Comparison of ENCODE assay signal across 21 cellular contexts in the genomic region with DNA sequence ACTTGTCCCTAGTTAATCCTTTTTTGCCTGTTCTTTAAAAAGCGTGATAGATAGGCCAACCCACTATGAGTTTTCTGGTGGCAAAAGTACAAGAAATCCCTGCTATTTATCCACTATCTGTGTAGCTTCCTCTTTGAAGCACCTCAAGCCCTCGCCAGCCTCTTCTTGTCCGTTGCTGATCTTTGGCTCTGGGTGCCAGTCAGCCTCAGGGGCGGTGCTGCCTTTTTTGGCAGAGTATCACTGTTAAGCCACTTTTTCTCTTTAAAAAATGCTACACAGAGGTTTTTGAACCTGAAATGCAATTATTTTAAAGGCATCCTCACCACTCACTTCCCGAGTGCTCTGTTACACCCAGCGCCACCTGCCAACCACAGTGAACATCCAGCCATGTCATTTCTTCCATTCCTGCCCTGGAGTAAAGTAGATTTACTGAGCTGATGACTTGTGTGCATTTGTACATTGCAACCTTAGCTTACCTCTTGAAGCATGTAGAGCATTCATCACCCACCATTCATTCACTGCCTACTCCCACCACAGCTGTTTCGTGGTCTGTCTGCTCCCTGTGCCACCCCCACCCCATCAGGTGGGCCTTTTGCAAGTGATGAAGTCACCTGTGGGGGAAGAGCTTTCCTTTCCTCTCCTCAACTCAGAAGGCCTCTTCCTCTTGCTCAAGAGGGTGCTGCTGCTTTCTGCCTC.
DNase-seq lines count a peak whose midpoint lies in the region; ATAC-seq lines count a peak whose summit lies in the region.
"Had no signal": no experiment of that assay in that cellular context is flagged by ENCODE, and none has a peak within 500 bp of the region (broad histone marks: within the 10 kb centered on the region; RNA-seq: fewer than 3 reads in every experiment).

No MANE protein-coding gene starts in this region.

- ATAC-seq in central memory CD8-positive, alpha-beta T cell (replicated peaks; ENCODE audit: extremely low read depth, poor library complexity, severe bottlenecking), result no peak
- ATAC-seq in natural killer cell treated with Interleukin-12 subunit alpha and Interleukin-12 subunit beta and Interleukin-15 and Interleukin-18, amount 100 ng/mL, for 72 hours, result no peak
- ATAC-seq: activated naive CD4-positive, alpha-beta T cell treated with anti-CD3 and anti-CD28 coated beads, Interleukin-2, amount 50 U/mL, for 72 hours; foreskin keratinocyte; psoas muscle; SK-N-SH treated with all-trans-retinoic acid at 6 μM for 48 hours; stimulated activated naive CD8-positive, alpha-beta T cell treated with anti-CD3 and anti-CD28 coated beads, Interleukin-15, Interleukin-2, amounts not matched to agents 100 U/mL and 50 U/mL, for 24 hours; WTC11 had no signal

- CTCF ChIA-PET in CD8-positive, alpha-beta memory T cell (lab: Charles Lee), result no interaction called here

- H3K9me3 Mint-ChIP-seq in CD8-positive, alpha-beta memory T cell, result peaks cover 0 to 5% (median 0%) of the 10 kb centered on the region in 5 donors
- no peaks in the 10 kb centered on the region for H3K9me3 Mint-ChIP-seq in central memory CD8-positive, alpha-beta T cell
- H3K9me3 Mint-ChIP-seq in natural killer cell treated with Interleukin-12 subunit alpha and Interleukin-12 subunit beta and Interleukin-15 and Interleukin-18, amount 100 ng/mL, for 72 hours, result no peaks in the 10 kb centered on the region

- peak; percentile 81 for DNase-seq in NCI-H2107 treated with DMSO at 0.1 percent for 48 hours (lab: John Stamatoyannopoulos, UW; ENCODE audit: unreplicated experiment)
- DNase-seq in NCI-H2107 (lab: John Stamatoyannopoulos, UW), result no peak
- no peak for DNase-seq in CD8-positive, alpha-beta memory T cell
- no peak for DNase-seq in central memory CD8-positive, alpha-beta T cell (ENCODE audit: low spot score in 2 of 2)
- no peak for DNase-seq in natural killer cell treated with Interleukin-12 subunit alpha and Interleukin-12 subunit beta and Interleukin-15 and Interleukin-18, amount 100 ng/mL, for 72 hours (ENCODE audit: low spot score)
- no peak for DNase-seq in NCI-H1417 treated with DMSO at 0.1 percent for 48 hours (lab: John Stamatoyannopoulos, UW)
- no peak for DNase-seq in NCI-H2227 (lab: John Stamatoyannopoulos, UW; ENCODE audit: unreplicated experiment)
- DNase-seq in stimulated activated CD4-positive, alpha-beta T cell treated with anti-CD3 and anti-CD28 coated beads, Interleukin-4, amount 100 ng/mL, for 4 hours, result no peak
- DNase-seq: activated T-cell treated with anti-CD3 and anti-CD28 coated beads, Interleukin-2, amount 50 U/mL, for 1 hour; AML-193; foreskin keratinocyte; Kasumi-1; NCI-H524 treated with DMSO at 0.1 percent for 48 hours; psoas muscle; stimulated activated naive CD8-positive, alpha-beta T cell treated with anti-CD3 and anti-CD28 coated beads, Interleukin-15, Interleukin-2, amounts not matched to agents 100 U/mL and 50 U/mL, for 24 hours; thyroid gland had no signal

- no peak overlapping the region for H3K4me3 ChIP-seq in CD8-positive, alpha-beta memory T cell (ENCODE audit: low read length)
- H3K4me3 ChIP-seq: psoas muscle, thyroid gland had no signal

- peak overlapping the region in 1 of 7 donors; percentile 23 for H3K4me3 Mint-ChIP-seq in CD8-positive, alpha-beta memory T cell
- no peak overlapping the region for H3K4me3 Mint-ChIP-seq in central memory CD8-positive, alpha-beta T cell
- H3K4me3 Mint-ChIP-seq in natural killer cell treated with Interleukin-12 subunit alpha and Interleukin-12 subunit beta and Interleukin-15 and Interleukin-18, amount 100 ng/mL, for 72 hours, result no peak overlapping the region
- H3K4me3 Mint-ChIP-seq: T-helper 2 cell treated with Interferon-gamma antibody and Interleukin-4, amounts not matched to agents 5 μg/mL and 100 μg/mL, for 36 hours; WTC11 had no signal

- peaks cover 57 to 86% (median 71%) of the 10 kb centered on the region in 3 donors for H3K4me1 Mint-ChIP-seq in CD8-positive, alpha-beta memory T cell
- H3K4me1 Mint-ChIP-seq in central memory CD8-positive, alpha-beta T cell, result peaks cover 68% of the 10 kb centered on the region
- peaks cover 60 to 62% of the 10 kb centered on the region in 2 donors for H3K4me1 Mint-ChIP-seq in natural killer cell treated with Interleukin-12 subunit alpha and Interleukin-12 subunit beta and Interleukin-15 and Interleukin-18, amount 100 ng/mL, for 72 hours (ENCODE audit: low read depth in 2 of 2)

- H3K27me3 ChIP-seq in CD8-positive, alpha-beta memory T cell (ENCODE audit: insufficient read depth, low read length, poor library complexity, severe bottlenecking), result no peaks in the 10 kb centered on the region
- H3K27me3 ChIP-seq: foreskin keratinocyte, thyroid gland had no signal

- H3K36me3 Mint-ChIP-seq in CD8-positive, alpha-beta memory T cell, result peaks cover 3 to 14% (median 5%) of the 10 kb centered on the region in 3 donors
- peaks cover 13% of the 10 kb centered on the region for H3K36me3 Mint-ChIP-seq in central memory CD8-positive, alpha-beta T cell (ENCODE audit: insufficient read depth)
- H3K36me3 Mint-ChIP-seq in natural killer cell treated with Interleukin-12 subunit alpha and Interleukin-12 subunit beta and Interleukin-15 and Interleukin-18, amount 100 ng/mL, for 72 hours, result peaks cover 12% of the 10 kb centered on the region

- H3K4me1 ChIP-seq in CD8-positive, alpha-beta memory T cell (ENCODE audit: insufficient read depth, low read length), result no peaks in the 10 kb centered on the region
- H3K4me1 ChIP-seq: foreskin keratinocyte, thyroid gland had no signal

- no peak overlapping the region for H3K27ac ChIP-seq in CD8-positive, alpha-beta memory T cell (ENCODE audit: low read depth, low read length)
- H3K27ac ChIP-seq: 22Rv1, foreskin keratinocyte, psoas muscle, thyroid gland had no signal

- no peaks in the 10 kb centered on the region for H3K36me3 ChIP-seq in CD8-positive, alpha-beta memory T cell (ENCODE audit: insufficient read depth, low read length)
- H3K36me3 ChIP-seq: thyroid gland had no signal

- no peaks in the 10 kb centered on the region for H3K9me3 ChIP-seq in CD8-positive, alpha-beta memory T cell (ENCODE audit: low read length)
- H3K9me3 ChIP-seq: psoas muscle, thyroid gland had no signal

- H3K27me3 Mint-ChIP-seq in CD8-positive, alpha-beta memory T cell, result no peaks in the 10 kb centered on the region
- H3K27me3 Mint-ChIP-seq in central memory CD8-positive, alpha-beta T cell, result no peaks in the 10 kb centered on the region
- no peaks in the 10 kb centered on the region for H3K27me3 Mint-ChIP-seq in natural killer cell treated with Interleukin-12 subunit alpha and Interleukin-12 subunit beta and Interleukin-15 and Interleukin-18, amount 100 ng/mL, for 72 hours

- peak overlapping the region in 5 of 8 donors; percentile 29 to 63 (median 38) for H3K27ac Mint-ChIP-seq in CD8-positive, alpha-beta memory T cell
- peak overlapping the region; percentile 61 for H3K27ac Mint-ChIP-seq in central memory CD8-positive, alpha-beta T cell (ENCODE audit: low read depth)
- peak overlapping the region; percentile 7 to 47 for H3K27ac Mint-ChIP-seq in natural killer cell treated with Interleukin-12 subunit alpha and Interleukin-12 subunit beta and Interleukin-15 and Interleukin-18, amount 100 ng/mL, for 72 hours
- H3K27ac Mint-ChIP-seq: activated naive CD4-positive, alpha-beta T cell treated with anti-CD3 and anti-CD28 coated beads, Interleukin-2, amount 50 U/mL, for 72 hours; T-helper 2 cell treated with Interferon-gamma antibody and Interleukin-4, amounts not matched to agents 5 μg/mL and 100 μg/mL, for 36 hours; WTC11 had no signal

- POLR2A ChIA-PET in CD8-positive, alpha-beta memory T cell (lab: Charles Lee), result no interaction called here
